ENCODE assay signal across 23 cellular contexts in genomic region chr10:131048595-131048994, GRCh38.
"Had no signal": no experiment of that assay in that cellular context is flagged by ENCODE, and none has a peak within 500 bp of the region (broad histone marks: within the 10 kb centered on the region; RNA-seq: fewer than 3 reads in every experiment).

No MANE protein-coding gene starts in this region.

- H3K36me3 Mint-ChIP-seq: activated naive CD8-positive, alpha-beta T cell treated with anti-CD3 and anti-CD28 coated beads, Interleukin-2, amount 10 ng/mL, durations not matched to agents 7 days and 5 days; immature natural killer cell; naive B cell; stimulated activated effector memory CD8-positive, alpha-beta T cell treated with anti-CD3 and anti-CD28 coated beads, Interleukin-12 subunit alpha, Interleukin-12 subunit beta, amount 100 ng/mL, for 72 hours; type B pancreatic cell had no signal

- H3K9me3 Mint-ChIP-seq: activated CD4-positive, alpha-beta T cell treated with anti-CD3 and anti-CD28 coated beads, Interleukin-2, amount 10 ng/mL, durations not matched to agents 24 days and 14 days had no signal

- H3K27ac ChIP-seq: body of pancreas, dorsolateral prefrontal cortex, foreskin keratinocyte, hepatocyte, pancreas, stomach, testis had no signal

- H3K4me3 ChIP-seq: body of pancreas, dorsolateral prefrontal cortex, hepatocyte, pancreas, smooth muscle cell, stomach, testis had no signal

- H3K4me1 Mint-ChIP-seq: activated CD4-positive, alpha-beta T cell treated with anti-CD3 and anti-CD28 coated beads, Interleukin-2, amount 10 ng/mL, durations not matched to agents 24 days and 14 days; activated naive CD8-positive, alpha-beta T cell treated with anti-CD3 and anti-CD28 coated beads, Interleukin-2, amount 10 ng/mL, durations not matched to agents 7 days and 5 days; activated T-helper 17 cell treated with anti-CD3 and anti-CD28 coated beads, Interleukin-2, amount 50 U/mL, for 72 hours; immature natural killer cell; naive B cell; stimulated activated effector memory CD8-positive, alpha-beta T cell treated with anti-CD3 and anti-CD28 coated beads, Interleukin-12 subunit alpha, Interleukin-12 subunit beta, amount 100 ng/mL, for 72 hours had no signal

- H3K79me2 ChIP-seq: hepatocyte had no signal

- H3K4me3 Mint-ChIP-seq: activated CD4-positive, alpha-beta T cell treated with anti-CD3 and anti-CD28 coated beads, Interleukin-2, amount 10 ng/mL, durations not matched to agents 24 days and 14 days; activated CD8-positive, alpha-beta T cell treated with anti-CD3 and anti-CD28 coated beads for 36 hours; activated naive CD8-positive, alpha-beta T cell treated with anti-CD3 and anti-CD28 coated beads, Interleukin-2, amount 10 ng/mL, durations not matched to agents 7 days and 5 days; activated T-helper 17 cell treated with anti-CD3 and anti-CD28 coated beads, Interleukin-2, amount 50 U/mL, for 72 hours; immature natural killer cell; naive B cell; stimulated activated effector memory CD8-positive, alpha-beta T cell treated with anti-CD3 and anti-CD28 coated beads, Interleukin-12 subunit alpha, Interleukin-12 subunit beta, amount 100 ng/mL, for 72 hours; type B pancreatic cell had no signal

- DNase-seq: activated CD4-positive, alpha-beta T cell treated with anti-CD3 and anti-CD28 coated beads, Interleukin-2, amount 10 ng/mL, durations not matched to agents 24 days and 14 days; activated CD4-positive, CD25-positive, alpha-beta regulatory T cell; activated CD8-positive, alpha-beta T cell treated with anti-CD3 and anti-CD28 coated beads for 36 hours; activated naive CD4-positive, alpha-beta T cell; activated naive CD8-positive, alpha-beta T cell treated with anti-CD3 and anti-CD28 coated beads, Interleukin-2, amount 10 ng/mL, durations not matched to agents 7 days and 5 days; activated T-cell treated with anti-CD3 and anti-CD28 coated beads, Interleukin-2, amount 50 U/mL, for 1 hour; body of pancreas; dorsolateral prefrontal cortex; foreskin keratinocyte; immature natural killer cell; kidney glomerular epithelial cell; left ventricle myocardium superior; naive B cell; pancreas; stimulated activated CD4-positive, alpha-beta T cell treated with anti-CD3 and anti-CD28 coated beads, Interleukin-4, amount 100 ng/mL, for 24 hours; stomach; testis had no signal

- ATAC-seq: activated CD8-positive, alpha-beta T cell treated with anti-CD3 and anti-CD28 coated beads for 36 hours; activated T-helper 17 cell treated with anti-CD3 and anti-CD28 coated beads, Interleukin-2, amount 50 U/mL, for 72 hours; body of pancreas; foreskin keratinocyte; left ventricle myocardium superior; pancreas; sciatic nerve; stimulated activated effector memory CD8-positive, alpha-beta T cell treated with anti-CD3 and anti-CD28 coated beads, Interleukin-12 subunit alpha, Interleukin-12 subunit beta, amount 100 ng/mL, for 72 hours had no signal

- H3K27me3 Mint-ChIP-seq: activated CD4-positive, alpha-beta T cell treated with anti-CD3 and anti-CD28 coated beads, Interleukin-2, amount 10 ng/mL, durations not matched to agents 24 days and 14 days; activated CD8-positive, alpha-beta T cell treated with anti-CD3 and anti-CD28 coated beads for 36 hours; activated T-helper 17 cell treated with anti-CD3 and anti-CD28 coated beads, Interleukin-2, amount 50 U/mL, for 72 hours; naive B cell had no signal

- H2AFZ ChIP-seq: hepatocyte had no signal

- H3K4me2 ChIP-seq: hepatocyte, smooth muscle cell had no signal

- H3K27ac Mint-ChIP-seq: activated CD4-positive, alpha-beta T cell treated with anti-CD3 and anti-CD28 coated beads, Interleukin-2, amount 10 ng/mL, durations not matched to agents 24 days and 14 days; activated CD8-positive, alpha-beta T cell treated with anti-CD3 and anti-CD28 coated beads for 36 hours; activated naive CD8-positive, alpha-beta T cell treated with anti-CD3 and anti-CD28 coated beads, Interleukin-2, amount 10 ng/mL, durations not matched to agents 7 days and 5 days; activated T-helper 17 cell treated with anti-CD3 and anti-CD28 coated beads, Interleukin-2, amount 50 U/mL, for 72 hours; immature natural killer cell; naive B cell; stimulated activated effector memory CD8-positive, alpha-beta T cell treated with anti-CD3 and anti-CD28 coated beads, Interleukin-12 subunit alpha, Interleukin-12 subunit beta, amount 100 ng/mL, for 72 hours; type B pancreatic cell had no signal

- H3K4me1 ChIP-seq: body of pancreas, foreskin keratinocyte, pancreas, stomach had no signal

- H3K27me3 ChIP-seq: body of pancreas, foreskin keratinocyte, testis had no signal

- H3K9me3 ChIP-seq: pancreas, testis had no signal

- H3K36me3 ChIP-seq: pancreas, stomach had no signal
